Comparison of ENCODE assay signal across 26 cellular contexts in the genomic region with DNA sequence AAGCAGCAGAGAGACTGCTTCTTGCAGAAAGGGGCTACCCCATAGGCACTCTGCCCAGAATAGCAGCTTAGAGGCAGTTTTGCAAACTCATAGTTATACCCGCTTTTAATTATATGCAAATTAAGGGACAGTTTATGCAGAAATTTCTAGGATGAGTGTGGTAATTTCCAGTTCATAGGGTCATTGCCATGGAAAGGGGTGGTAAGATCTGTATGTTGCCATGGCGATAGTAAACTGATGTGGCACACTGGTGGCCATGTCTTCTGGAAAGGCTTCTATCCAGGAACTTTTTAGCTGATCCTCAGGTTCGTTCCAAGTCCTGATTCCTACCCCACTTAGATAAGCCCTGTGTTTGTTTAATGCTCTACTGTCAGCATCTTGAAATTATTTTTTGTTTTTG.
"Had no signal": no experiment of that assay in that cellular context is flagged by ENCODE, and none has a peak within 500 bp of the region (broad histone marks: within the 10 kb centered on the region; RNA-seq: fewer than 3 reads in every experiment).

No MANE protein-coding gene starts in this region.

- H3K27ac ChIP-seq: left lung, lower lobe of right lung, parathyroid adenoma, psoas muscle, sigmoid colon, spleen, suprapubic skin, thoracic aorta, tibial artery, upper lobe of right lung had no signal

- H2AFZ ChIP-seq: parathyroid adenoma had no signal

- H3K4me3 ChIP-seq: left lung, lower lobe of right lung, psoas muscle, sigmoid colon, spleen, suprapubic skin, thoracic aorta, tibial artery, upper lobe of right lung had no signal

- DNase-seq: hypothalamus; immature natural killer cell; kidney; left colon; left lung; lower lobe of right lung; mammary epithelial cell; mesenchymal stem cell; naive thymus-derived CD8-positive, alpha-beta T cell; nucleus accumbens; psoas muscle; right cardiac atrium; sigmoid colon; small intestine; spleen; stimulated activated CD4-positive, alpha-beta T cell treated with anti-CD3 and anti-CD28 coated beads, Interleukin-4, amount 100 ng/mL, for 24 hours; stimulated activated naive CD4-positive, alpha-beta T cell; tibial artery; trophoblast cell; upper lobe of right lung had no signal

- FAIRE-seq: islet of Langerhans, kidney, small intestine, urothelium cell line had no signal

- H3K9me3 ChIP-seq: left lung, lower lobe of right lung, psoas muscle, sigmoid colon, suprapubic skin, thoracic aorta, tibial artery, upper lobe of right lung had no signal

- H3K36me3 ChIP-seq: left lung, lower lobe of right lung, sigmoid colon, spleen, suprapubic skin, thoracic aorta, tibial artery, upper lobe of right lung had no signal

- H3K27me3 ChIP-seq: left lung, sigmoid colon, spleen, suprapubic skin, tibial artery, upper lobe of right lung had no signal

- H3K9ac ChIP-seq: parathyroid adenoma had no signal

- ATAC-seq: left colon; left lung; lower lobe of right lung; naive thymus-derived CD8-positive, alpha-beta T cell; psoas muscle; right cardiac atrium; stimulated activated effector memory CD8-positive, alpha-beta T cell treated with anti-CD3 and anti-CD28 coated beads, Interleukin-12 subunit alpha, Interleukin-12 subunit beta, amount 100 ng/mL, for 72 hours; upper lobe of right lung had no signal
